8 cellular contexts compared by ENCODE assay signal in genomic region chr14:60721331-60722162, GRCh38. TPM values are rescaled to one million over a fixed set of nuclear protein-coding genes. Genes with fewer than 3 reads are reported as not detected.
DNase-seq lines count a peak whose midpoint lies in the region; ATAC-seq and TF ChIP-seq lines count a peak whose summit lies in the region.

No MANE protein-coding gene starts in this region.

- POLR2A ChIA-PET in AG04449 (lab: Yijun Ruan, JAX) = interaction anchor here (0.8 to 1.7 kb wide), 2 partner anchors 65 to 259 kb away, joined by 3 read pairs; no protein-coding TSS in a partner anchor
- POLR2A ChIA-PET in RWPE1 (lab: Yijun Ruan, JAX; ENCODE audit: low non-redundant PET) = no interaction called here

- peaks cover 66% of the 10 kb centered on the region for H3K27me3 ChIP-seq in left ventricle myocardium inferior (ENCODE audit: low read depth)

- CTCF ChIA-PET in AG04449 (lab: Yijun Ruan, JAX) (interaction anchor here (0.8 to 2.1 kb wide), 9 partner anchors 65 to 546 kb away, joined by 3 to 6 read pairs (median 3); no protein-coding TSS in a partner anchor), RWPE1 (lab: Yijun Ruan, JAX) (interaction anchor here (0.6 to 1.8 kb wide), 8 partner anchors 17 to 558 kb away, joined by 3 to 8 read pairs (median 4); partner anchors contain the start of genes SIX1, SLC38A6 and TRMT5)

- ATAC-seq in GM18907 (IDR thresholded peaks at IDR 0.05; ENCODE audit: unreplicated experiment) (peak; percentile 41), HG03097 (IDR thresholded peaks at IDR 0.05; ENCODE audit: low FRiP score, unreplicated experiment) (no peak)

- no peaks in the 10 kb centered on the region for H3K36me3 ChIP-seq in left ventricle myocardium inferior

- no peaks in the 10 kb centered on the region for H3K9me3 ChIP-seq in left ventricle myocardium inferior (replicated peaks)

- peaks cover 29% of the 10 kb centered on the region for H3K4me1 ChIP-seq in left ventricle myocardium inferior

- intact Hi-C loops in left ventricle myocardium inferior (cut with micrococcal nuclease) = no loop called here

- DNase-seq in AG04449 (ENCODE audit: low read depth, low spot score) (no peak), RWPE1 (ENCODE audit: low spot score) (peak; percentile 59), left ventricle myocardium inferior (no peak), retinal pigment epithelial cell (ENCODE audit: low read depth) (no peak), NAMALWA (ENCODE audit: low spot score) (no peak)
- DNase-seq in activated naive CD8-positive, alpha-beta T cell treated with anti-CD3 and anti-CD28 coated beads, Interleukin-2, amount 50 U/mL, for 16 hours (ENCODE audit: low read depth, low spot score) = peak; percentile 26

- H3K27ac ChIP-seq in RWPE1 = peak overlapping the region; percentile 85
- no peak overlapping the region for H3K27ac ChIP-seq in left ventricle myocardium inferior (replicated peaks)

- H3K4me3 ChIP-seq in AG04449 (ENCODE audit: low read depth, low read length) = peak overlapping the region; percentile 82
- H3K4me3 ChIP-seq in left ventricle myocardium inferior = peak overlapping the region; percentile 86
- peak overlapping the region; percentile 88 for H3K4me3 ChIP-seq in retinal pigment epithelial cell (ENCODE audit: low read length)

- TF ChIP-seq CTCF in AG04449 (IDR thresholded peaks at IDR 0.05; ENCODE audit: insufficient read depth, low read length, missing control alignments) = peak; percentile 63
- TF ChIP-seq CTCF in RWPE1 (conservative IDR thresholded peaks at IDR 0.05; ENCODE audit: low read depth) = peak; percentile 64
- peak; percentile 48 for TF ChIP-seq CTCF in left ventricle myocardium inferior (IDR thresholded peaks at IDR 0.05; ENCODE audit: borderline replicate concordance)
- TF ChIP-seq CTCF in retinal pigment epithelial cell (conservative IDR thresholded peaks at IDR 0.05; ENCODE audit: low read depth, low read length) = peak; percentile 54

RNA-seq across cellular contexts. Expression of gene SIX4, which starts 2.6 kb away (rescaled TPM):
- total RNA-seq in left ventricle myocardium inferior = 1.5 TPM

RNA-seq across cellular contexts. Expression of gene MNAT1, which starts 13.0 kb away (rescaled TPM):
- 28.5 TPM for total RNA-seq in left ventricle myocardium inferior

Comparison
In these comparisons a context has a peak if more than half of its experiments do, and no peak if none do; other contexts are left out.
1. DNase-seq: peak in RWPE1 (single experiment) and activated naive CD8-positive, alpha-beta T cell treated with anti-CD3 and anti-CD28 coated beads, Interleukin-2, amount 50 U/mL, for 16 hours (single experiment); none in AG04449 (single experiment), left ventricle myocardium inferior (single experiment), retinal pigment epithelial cell (single experiment) and NAMALWA (single experiment).
2. Peak in every context shown above with its lines, with median percentiles within 50 percentile points of each other: H3K4me3 ChIP-seq and CTCF ChIP-seq.